Comparison of ENCODE assay signal across 12 cellular contexts in genomic region chr2:28347596-28347995, GRCh38. TPM values are rescaled to one million over a fixed set of nuclear protein-coding genes. Genes with fewer than 3 reads are reported as not detected.
DNase-seq lines count a peak whose midpoint lies in the region; ATAC-seq and TF ChIP-seq lines count a peak whose summit lies in the region.
"Had no signal": no experiment of that assay in that cellular context is flagged by ENCODE, and none has a peak within 500 bp of the region (broad histone marks: within the 10 kb centered on the region; RNA-seq: fewer than 3 reads in every experiment).

No MANE protein-coding gene starts in this region.

- POLR2A ChIA-PET in naive thymus-derived CD4-positive, alpha-beta T cell (lab: Charles Lee), result no interaction called here
- POLR2A ChIA-PET in PC-9 (lab: Charles Lee; ENCODE audit: unreplicated experiment), result no interaction called here

- H3K9me3 ChIP-seq in naive thymus-derived CD4-positive, alpha-beta T cell (ENCODE audit: control insufficient read depth in 2 of 3, low read length in 3 of 3), result no peaks in the 10 kb centered on the region
- H3K9me3 ChIP-seq in PC-9 (ENCODE audit: insufficient read depth, low read depth), result no peaks in the 10 kb centered on the region
- H3K9me3 ChIP-seq: colonic mucosa had no signal

- no peaks in the 10 kb centered on the region for H4K20me1 ChIP-seq in PC-9 (ENCODE audit: insufficient read depth)

- H3K4me3 Mint-ChIP-seq in activated naive CD4-positive, alpha-beta T cell treated with anti-CD3 and anti-CD28 coated beads, Interleukin-2, amount 50 U/mL, for 24 hours, result peak overlapping the region; percentile 39
- no peak overlapping the region for H3K4me3 Mint-ChIP-seq in activated T-helper 1 cell treated with anti-CD3 and anti-CD28 coated beads, Interleukin-12 subunit alpha, Interleukin-12 subunit beta, Interleukin-2, Interleukin-4 antibody, amounts not matched to agents 30 ng/mL and 10 ng/mL and 1 ng/mL, durations not matched to agents 14 hours and 24 hours and 36 hours
- peak overlapping the region in 5 of 10 donors; percentile 29 to 60 (median 44) for H3K4me3 Mint-ChIP-seq in naive thymus-derived CD4-positive, alpha-beta T cell
- peak overlapping the region; percentile 48 for H3K4me3 Mint-ChIP-seq in stimulated activated naive CD8-positive, alpha-beta T cell treated with anti-CD3 and anti-CD28 coated beads, Interleukin-15, Interleukin-2, amounts not matched to agents 100 ng/mL and 50 ng/mL, for 24 hours
- H3K4me3 Mint-ChIP-seq: type B pancreatic cell had no signal

- H3F3A ChIP-seq in PC-9 (ENCODE audit: insufficient read depth, low read depth), result peaks cover 8% of the 10 kb centered on the region

- DNase-seq in activated naive CD4-positive, alpha-beta T cell treated with Interleukin-2 at 50 U/mL for 16 hours, result no peak
- DNase-seq in activated T-helper 1 cell treated with anti-CD3 and anti-CD28 coated beads, Interleukin-12 subunit alpha, Interleukin-12 subunit beta, Interleukin-2, Interleukin-4 antibody, amounts not matched to agents 30 ng/mL and 10 ng/mL and 1 ng/mL, durations not matched to agents 14 hours and 24 hours and 36 hours (ENCODE audit: low spot score), result no peak
- no peak for DNase-seq in naive thymus-derived CD4-positive, alpha-beta T cell
- DNase-seq in PC-9, result no peak
- DNase-seq: colonic mucosa, NCI-H187 treated with DMSO at 0.1 percent for 48 hours had no signal

- H3K27me3 Mint-ChIP-seq in activated naive CD4-positive, alpha-beta T cell treated with anti-CD3 and anti-CD28 coated beads, Interleukin-2, amount 50 U/mL, for 24 hours, result no peaks in the 10 kb centered on the region
- H3K27me3 Mint-ChIP-seq in activated T-helper 1 cell treated with anti-CD3 and anti-CD28 coated beads, Interleukin-12 subunit alpha, Interleukin-12 subunit beta, Interleukin-2, Interleukin-4 antibody, amounts not matched to agents 30 ng/mL and 10 ng/mL and 1 ng/mL, durations not matched to agents 14 hours and 24 hours and 36 hours (ENCODE audit: insufficient read depth), result no peaks in the 10 kb centered on the region
- no peaks in the 10 kb centered on the region for H3K27me3 Mint-ChIP-seq in naive thymus-derived CD4-positive, alpha-beta T cell
- no peaks in the 10 kb centered on the region for H3K27me3 Mint-ChIP-seq in stimulated activated naive CD8-positive, alpha-beta T cell treated with anti-CD3 and anti-CD28 coated beads, Interleukin-15, Interleukin-2, amounts not matched to agents 100 ng/mL and 50 ng/mL, for 24 hours
- H3K27me3 Mint-ChIP-seq: type B pancreatic cell had no signal

- CTCF ChIA-PET in naive thymus-derived CD4-positive, alpha-beta T cell (lab: Charles Lee), result no interaction called here
- CTCF ChIA-PET in PC-9 (lab: Charles Lee), result no interaction called here

- no peak overlapping the region for H2AFZ ChIP-seq in PC-9
- H2AFZ ChIP-seq: hepatocyte had no signal

- no TSS peak for BruUV-seq in PC-9 (replicated peaks; lab: Mats Ljungman, UMichigan)

- TF ChIP-seq CTCF in PC-9 (conservative IDR thresholded peaks at IDR 0.05), result no peak

- H3K36me3 ChIP-seq in naive thymus-derived CD4-positive, alpha-beta T cell (ENCODE audit: control insufficient read depth in 2 of 3, insufficient read depth in 3 of 3, low read length in 3 of 3), result no peaks in the 10 kb centered on the region
- H3K36me3 ChIP-seq in PC-9 (ENCODE audit: low read depth), result no peaks in the 10 kb centered on the region
- H3K36me3 ChIP-seq: colonic mucosa had no signal

- no peaks in the 10 kb centered on the region for H3K27me3 ChIP-seq in naive thymus-derived CD4-positive, alpha-beta T cell (ENCODE audit: control insufficient read depth in 2 of 2, insufficient read depth in 2 of 2, low read length in 2 of 2)
- no peaks in the 10 kb centered on the region for H3K27me3 ChIP-seq in PC-9 (ENCODE audit: insufficient read depth, low read depth)
- H3K27me3 ChIP-seq: colonic mucosa, hepatocyte had no signal

- ATAC-seq in naive thymus-derived CD4-positive, alpha-beta T cell, result no peak
- ATAC-seq in HG03139 (IDR thresholded peaks at IDR 0.05; ENCODE audit: unreplicated experiment) (no peak), HG03565 (IDR thresholded peaks at IDR 0.05; ENCODE audit: unreplicated experiment) (no peak)

- no peaks in the 10 kb centered on the region for H3K9me2 ChIP-seq in PC-9 (ENCODE audit: insufficient read depth)

- no peaks in the 10 kb centered on the region for H3K79me2 ChIP-seq in PC-9 (ENCODE audit: low read depth)
- H3K79me2 ChIP-seq: hepatocyte had no signal

- H3K9me3 Mint-ChIP-seq in activated naive CD4-positive, alpha-beta T cell treated with anti-CD3 and anti-CD28 coated beads, Interleukin-2, amount 50 U/mL, for 24 hours, result no peaks in the 10 kb centered on the region
- H3K9me3 Mint-ChIP-seq in activated T-helper 1 cell treated with anti-CD3 and anti-CD28 coated beads, Interleukin-12 subunit alpha, Interleukin-12 subunit beta, Interleukin-2, Interleukin-4 antibody, amounts not matched to agents 30 ng/mL and 10 ng/mL and 1 ng/mL, durations not matched to agents 14 hours and 24 hours and 36 hours, result no peaks in the 10 kb centered on the region
- H3K9me3 Mint-ChIP-seq in naive thymus-derived CD4-positive, alpha-beta T cell, result peaks cover 0 to 1% (median 0%) of the 10 kb centered on the region in 11 donors
- no peaks in the 10 kb centered on the region for H3K9me3 Mint-ChIP-seq in stimulated activated naive CD8-positive, alpha-beta T cell treated with anti-CD3 and anti-CD28 coated beads, Interleukin-15, Interleukin-2, amounts not matched to agents 100 ng/mL and 50 ng/mL, for 24 hours
- H3K9me3 Mint-ChIP-seq: type B pancreatic cell had no signal

- no peaks in the 10 kb centered on the region for H3K36me3 Mint-ChIP-seq in activated naive CD4-positive, alpha-beta T cell treated with anti-CD3 and anti-CD28 coated beads, Interleukin-2, amount 50 U/mL, for 24 hours
- no peaks in the 10 kb centered on the region for H3K36me3 Mint-ChIP-seq in activated T-helper 1 cell treated with anti-CD3 and anti-CD28 coated beads, Interleukin-12 subunit alpha, Interleukin-12 subunit beta, Interleukin-2, Interleukin-4 antibody, amounts not matched to agents 30 ng/mL and 10 ng/mL and 1 ng/mL, durations not matched to agents 14 hours and 24 hours and 36 hours (ENCODE audit: low read depth)
- H3K36me3 Mint-ChIP-seq in naive thymus-derived CD4-positive, alpha-beta T cell, result peaks cover 0 to 2% (median 0%) of the 10 kb centered on the region in 5 donors
- H3K36me3 Mint-ChIP-seq in stimulated activated naive CD8-positive, alpha-beta T cell treated with anti-CD3 and anti-CD28 coated beads, Interleukin-15, Interleukin-2, amounts not matched to agents 100 ng/mL and 50 ng/mL, for 24 hours (ENCODE audit: low read depth), result no peaks in the 10 kb centered on the region
- H3K36me3 Mint-ChIP-seq: type B pancreatic cell had no signal

- H3K4me1 Mint-ChIP-seq in activated naive CD4-positive, alpha-beta T cell treated with anti-CD3 and anti-CD28 coated beads, Interleukin-2, amount 50 U/mL, for 24 hours, result peaks cover 26% of the 10 kb centered on the region
- H3K4me1 Mint-ChIP-seq in activated T-helper 1 cell treated with anti-CD3 and anti-CD28 coated beads, Interleukin-12 subunit alpha, Interleukin-12 subunit beta, Interleukin-2, Interleukin-4 antibody, amounts not matched to agents 30 ng/mL and 10 ng/mL and 1 ng/mL, durations not matched to agents 14 hours and 24 hours and 36 hours (ENCODE audit: low read depth), result peaks cover 21% of the 10 kb centered on the region
- peaks cover 12 to 29% (median 22%) of the 10 kb centered on the region in 7 donors for H3K4me1 Mint-ChIP-seq in naive thymus-derived CD4-positive, alpha-beta T cell
- peaks cover 50% of the 10 kb centered on the region for H3K4me1 Mint-ChIP-seq in stimulated activated naive CD8-positive, alpha-beta T cell treated with anti-CD3 and anti-CD28 coated beads, Interleukin-15, Interleukin-2, amounts not matched to agents 100 ng/mL and 50 ng/mL, for 24 hours (ENCODE audit: low read depth)

- no peak overlapping the region for H3K27ac ChIP-seq in naive thymus-derived CD4-positive, alpha-beta T cell (ENCODE audit: low read depth, low read length)
- no peak overlapping the region for H3K27ac ChIP-seq in PC-9
- H3K27ac ChIP-seq: colonic mucosa had no signal

- H3K4me1 ChIP-seq in naive thymus-derived CD4-positive, alpha-beta T cell (ENCODE audit: control insufficient read depth in 2 of 2, insufficient read depth in 2 of 2, low read length in 2 of 2), result peaks cover 20 to 27% of the 10 kb centered on the region in 2 donors
- H3K4me1 ChIP-seq in PC-9 (replicated peaks; ENCODE audit: insufficient read depth), result peaks cover 3% of the 10 kb centered on the region
- H3K4me1 ChIP-seq: colonic mucosa had no signal

- peak overlapping the region; percentile 44 for H3K4me3 ChIP-seq in naive thymus-derived CD4-positive, alpha-beta T cell (ENCODE audit: low read length)
- no peak overlapping the region for H3K4me3 ChIP-seq in PC-9
- H3K4me3 ChIP-seq: colonic mucosa, hepatocyte had no signal

- no peak overlapping the region for H3K4me2 ChIP-seq in PC-9
- H3K4me2 ChIP-seq: hepatocyte had no signal

- H3K27ac Mint-ChIP-seq in activated naive CD4-positive, alpha-beta T cell treated with anti-CD3 and anti-CD28 coated beads, Interleukin-2, amount 50 U/mL, for 24 hours, result peak overlapping the region; percentile 52
- peak overlapping the region; percentile 48 for H3K27ac Mint-ChIP-seq in activated T-helper 1 cell treated with anti-CD3 and anti-CD28 coated beads, Interleukin-12 subunit alpha, Interleukin-12 subunit beta, Interleukin-2, Interleukin-4 antibody, amounts not matched to agents 30 ng/mL and 10 ng/mL and 1 ng/mL, durations not matched to agents 14 hours and 24 hours and 36 hours
- H3K27ac Mint-ChIP-seq in naive thymus-derived CD4-positive, alpha-beta T cell, result peak overlapping the region in 6 of 9 donors; percentile 18 to 80 (median 35)
- H3K27ac Mint-ChIP-seq in stimulated activated naive CD8-positive, alpha-beta T cell treated with anti-CD3 and anti-CD28 coated beads, Interleukin-15, Interleukin-2, amounts not matched to agents 100 ng/mL and 50 ng/mL, for 24 hours, result peak overlapping the region; percentile 85
- H3K27ac Mint-ChIP-seq: type B pancreatic cell had no signal

- intact Hi-C loops in activated T-helper 1 cell treated with anti-CD3 and anti-CD28 coated beads, Interleukin-12 subunit alpha, Interleukin-12 subunit beta, Interleukin-2, Interleukin-4 antibody, amounts not matched to agents 30 ng/mL and 10 ng/mL and 1 ng/mL, durations not matched to agents 14 hours and 24 hours and 36 hours (cut with micrococcal nuclease), result no loop called here
- intact Hi-C loops in naive thymus-derived CD4-positive, alpha-beta T cell (cut with micrococcal nuclease), result no loop called here
- intact Hi-C loops in PC-9 (cut with micrococcal nuclease; ENCODE audit: unreplicated experiment), result loop anchor here (5.0 kb wide), 1 partner anchor 405 kb away; the partner anchor contains the start of gene PPP1CB

RNA-seq across cellular contexts. Expression of gene FOSL2, which starts 45.1 kb away (rescaled TPM):
- 54.9 and 55.0 TPM in 2 replicates for total RNA-seq in activated T-helper 1 cell treated with anti-CD3 and anti-CD28 coated beads, Interleukin-12 subunit alpha, Interleukin-12 subunit beta, Interleukin-2, Interleukin-4 antibody, amounts not matched to agents 30 ng/mL and 10 ng/mL and 1 ng/mL, durations not matched to agents 14 hours and 24 hours and 36 hours
- 100 to 1,000 TPM in 1 of 5 experiments, 10 to 100 TPM in 2, 1 to 10 TPM in 1, under 1 TPM in 1; 0.81 to 251 (median 33.9) TPM for total RNA-seq in naive thymus-derived CD4-positive, alpha-beta T cell
- 1 to 10 TPM in 1 of 2 donors, under 1 TPM in 1; 0.25 to 1.3 TPM for polyA plus RNA-seq in naive thymus-derived CD4-positive, alpha-beta T cell
- 46.0 and 60.0 TPM in 2 replicates for total RNA-seq in PC-9 (2021)

Comparison
In these comparisons a context has a peak if more than half of its experiments do, and no peak if none do; other contexts are left out.
1. H3K27ac Mint-ChIP-seq: peak in every context shown above with its lines; median percentile 85 in stimulated activated naive CD8-positive, alpha-beta T cell treated with anti-CD3 and anti-CD28 coated beads, Interleukin-15, Interleukin-2, amounts not matched to agents 100 ng/mL and 50 ng/mL, for 24 hours; 52 in activated naive CD4-positive, alpha-beta T cell treated with anti-CD3 and anti-CD28 coated beads, Interleukin-2, amount 50 U/mL, for 24 hours; 48 in activated T-helper 1 cell treated with anti-CD3 and anti-CD28 coated beads, Interleukin-12 subunit alpha, Interleukin-12 subunit beta, Interleukin-2, Interleukin-4 antibody, amounts not matched to agents 30 ng/mL and 10 ng/mL and 1 ng/mL, durations not matched to agents 14 hours and 24 hours and 36 hours; 35 in naive thymus-derived CD4-positive, alpha-beta T cell.